Comparison of ENCODE assay signal across 13 cellular contexts in the genomic region with DNA sequence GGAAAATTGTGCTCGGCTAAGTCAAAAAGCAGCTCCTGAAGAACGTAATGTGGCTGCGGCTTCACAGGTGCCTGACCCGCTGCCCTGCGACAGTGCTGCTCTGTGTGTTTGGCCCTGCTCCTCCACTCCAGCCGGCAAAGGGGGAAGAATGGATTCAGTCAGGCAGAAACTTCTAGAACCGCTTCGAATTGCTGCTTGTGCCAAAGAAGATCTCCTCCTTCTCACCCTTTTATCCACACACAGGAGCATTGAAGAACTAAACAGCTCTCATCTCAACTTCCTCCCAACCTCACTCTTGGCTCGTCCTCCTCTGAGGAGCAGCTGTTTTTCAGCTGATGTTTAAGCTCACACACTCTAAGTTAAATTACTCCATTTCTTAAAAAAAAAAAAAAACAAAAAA.
"Had no signal": no experiment of that assay in that cellular context is flagged by ENCODE, and none has a peak within 500 bp of the region (broad histone marks: within the 10 kb centered on the region; RNA-seq: fewer than 3 reads in every experiment).

No MANE protein-coding gene starts in this region.

- H3K4me3 Mint-ChIP-seq: activated naive CD4-positive, alpha-beta T cell treated with anti-CD3 and anti-CD28 coated beads for 36 hours; activated naive CD8-positive, alpha-beta T cell treated with anti-CD3 and anti-CD28 coated beads, Interleukin-2, amount 50 U/mL, for 24 hours; activated T-helper 17 cell treated with anti-CD3 and anti-CD28 coated beads, Interleukin-2, amount 50 U/mL, for 72 hours; natural killer cell had no signal

- DNase-seq: activated CD4-positive, CD25-positive, alpha-beta regulatory T cell treated with anti-CD3 and anti-CD28 coated beads, Interleukin-2, amount 50 U/mL, for 72 hours; activated naive CD4-positive, alpha-beta T cell treated with anti-CD3 and anti-CD28 coated beads for 36 hours; activated naive CD8-positive, alpha-beta T cell treated with anti-CD3 and anti-CD28 coated beads, Interleukin-2, amount 50 U/mL, for 24 hours; natural killer cell; occipital lobe; psoas muscle; SK-N-SH; stimulated activated CD4-positive, alpha-beta T cell treated with anti-CD3 and anti-CD28 coated beads, Interleukin-2, amount 100 ng/mL, for 48 hours; stimulated activated naive CD4-positive, alpha-beta T cell; T-helper 1 cell; T1000; transverse colon had no signal

- H3K36me3 Mint-ChIP-seq: natural killer cell had no signal

- H3K27ac Mint-ChIP-seq: activated naive CD4-positive, alpha-beta T cell treated with anti-CD3 and anti-CD28 coated beads for 36 hours; activated naive CD8-positive, alpha-beta T cell treated with anti-CD3 and anti-CD28 coated beads, Interleukin-2, amount 50 U/mL, for 24 hours; activated T-helper 17 cell treated with anti-CD3 and anti-CD28 coated beads, Interleukin-2, amount 50 U/mL, for 72 hours; natural killer cell had no signal

- H3K27me3 Mint-ChIP-seq: activated naive CD8-positive, alpha-beta T cell treated with anti-CD3 and anti-CD28 coated beads, Interleukin-2, amount 50 U/mL, for 24 hours; activated T-helper 17 cell treated with anti-CD3 and anti-CD28 coated beads, Interleukin-2, amount 50 U/mL, for 72 hours had no signal

- ATAC-seq: activated naive CD8-positive, alpha-beta T cell treated with anti-CD3 and anti-CD28 coated beads, Interleukin-2, amount 50 U/mL, for 24 hours; activated T-helper 17 cell treated with anti-CD3 and anti-CD28 coated beads, Interleukin-2, amount 50 U/mL, for 72 hours; natural killer cell; psoas muscle had no signal

- H3K4me1 Mint-ChIP-seq: activated naive CD8-positive, alpha-beta T cell treated with anti-CD3 and anti-CD28 coated beads, Interleukin-2, amount 50 U/mL, for 24 hours; activated T-helper 17 cell treated with anti-CD3 and anti-CD28 coated beads, Interleukin-2, amount 50 U/mL, for 72 hours; natural killer cell had no signal
